ENCODE assay signal across 3 cellular contexts in the genomic region with DNA sequence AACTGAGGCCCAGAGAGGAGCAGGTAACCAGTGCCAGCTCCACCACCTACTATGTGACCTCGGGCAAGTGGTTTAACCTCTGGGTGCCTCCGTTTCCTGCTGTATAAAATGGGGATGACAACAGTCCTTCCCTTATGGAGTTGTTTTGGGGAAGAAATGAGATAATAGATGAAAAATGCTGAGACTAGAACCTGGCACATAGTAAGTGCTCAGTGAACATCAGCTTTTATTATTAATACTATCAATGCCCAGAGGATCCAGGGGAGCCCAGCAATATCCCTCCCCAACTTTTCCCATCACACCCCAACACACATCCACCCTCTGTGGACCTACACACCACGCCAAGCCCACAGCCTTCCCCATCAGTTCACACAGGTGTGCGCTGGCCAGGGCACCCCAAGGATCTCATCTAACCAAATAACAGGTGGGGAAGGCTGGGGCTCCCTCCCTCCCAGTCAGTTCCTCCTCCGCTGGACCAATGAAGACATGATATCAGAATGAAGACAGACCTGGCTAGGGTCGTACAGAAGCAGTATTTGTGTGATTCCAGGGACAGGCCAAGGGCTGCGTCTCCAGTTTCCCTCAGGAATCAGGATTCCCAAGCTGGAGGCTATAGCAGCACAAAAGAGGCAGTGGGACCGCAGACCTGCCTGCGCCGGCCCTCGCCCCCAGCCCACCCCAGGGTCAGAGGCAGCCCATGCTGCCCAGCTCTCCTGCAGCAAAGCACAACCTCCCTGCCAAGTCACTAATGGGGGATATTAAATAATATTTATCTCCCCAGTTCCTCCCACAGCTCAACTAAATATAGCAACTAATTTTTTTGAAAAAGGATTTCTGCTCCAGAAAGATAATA.
TF ChIP-seq lines count a peak whose summit lies in the region.

No MANE protein-coding gene starts in this region.

TF ChIP-seq in HCT116, 20 proteins besides CTCF, POLR2A, EP300 and RAD21 (continues in another document):
- TF ChIP-seq, protein P1, sequence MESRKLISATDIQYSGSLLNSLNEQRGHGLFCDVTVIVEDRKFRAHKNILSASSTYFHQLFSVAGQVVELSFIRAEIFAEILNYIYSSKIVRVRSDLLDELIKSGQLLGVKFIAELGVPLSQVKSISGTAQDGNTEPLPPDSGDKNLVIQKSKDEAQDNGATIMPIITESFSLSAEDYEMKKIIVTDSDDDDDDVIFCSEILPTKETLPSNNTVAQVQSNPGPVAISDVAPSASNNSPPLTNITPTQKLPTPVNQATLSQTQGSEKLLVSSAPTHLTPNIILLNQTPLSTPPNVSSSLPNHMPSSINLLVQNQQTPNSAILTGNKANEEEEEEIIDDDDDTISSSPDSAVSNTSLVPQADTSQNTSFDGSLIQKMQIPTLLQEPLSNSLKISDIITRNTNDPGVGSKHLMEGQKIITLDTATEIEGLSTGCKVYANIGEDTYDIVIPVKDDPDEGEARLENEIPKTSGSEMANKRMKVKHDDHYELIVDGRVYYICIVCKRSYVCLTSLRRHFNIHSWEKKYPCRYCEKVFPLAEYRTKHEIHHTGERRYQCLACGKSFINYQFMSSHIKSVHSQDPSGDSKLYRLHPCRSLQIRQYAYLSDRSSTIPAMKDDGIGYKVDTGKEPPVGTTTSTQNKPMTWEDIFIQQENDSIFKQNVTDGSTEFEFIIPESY (IDR thresholded peaks at IDR 0.05; ENCODE audit: extremely low read depth, insufficient replicate concordance, low read length), result no peak
- TF ChIP-seq POLR2AphosphoS5 (IDR thresholded peaks at IDR 0.05; ENCODE audit: low read depth, low read length), result no peak
- TF ChIP-seq, protein P2, sequence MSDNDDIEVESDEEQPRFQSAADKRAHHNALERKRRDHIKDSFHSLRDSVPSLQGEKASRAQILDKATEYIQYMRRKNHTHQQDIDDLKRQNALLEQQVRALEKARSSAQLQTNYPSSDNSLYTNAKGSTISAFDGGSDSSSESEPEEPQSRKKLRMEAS (IDR thresholded peaks at IDR 0.05), result no peak
- TF ChIP-seq YY1 (IDR thresholded peaks at IDR 0.05; ENCODE audit: extremely low read depth, insufficient replicate concordance, low read depth, low read length), result no peak
- TF ChIP-seq, protein P3, sequence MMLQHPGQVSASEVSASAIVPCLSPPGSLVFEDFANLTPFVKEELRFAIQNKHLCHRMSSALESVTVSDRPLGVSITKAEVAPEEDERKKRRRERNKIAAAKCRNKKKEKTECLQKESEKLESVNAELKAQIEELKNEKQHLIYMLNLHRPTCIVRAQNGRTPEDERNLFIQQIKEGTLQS (IDR thresholded peaks at IDR 0.05), result no peak
- TF ChIP-seq CEBPB (IDR thresholded peaks at IDR 0.05; ENCODE audit: low read depth), result no peak
- no peak for TF ChIP-seq ZNF274 (IDR thresholded peaks at IDR 0.05; ENCODE audit: low read depth, low read length)
- no peak for TF ChIP-seq SP1 (IDR thresholded peaks at IDR 0.05; ENCODE audit: low read depth)
- TF ChIP-seq CBX3 (IDR thresholded peaks at IDR 0.05; ENCODE audit: low read depth), result no peak
- no peak for TF ChIP-seq JUND (IDR thresholded peaks at IDR 0.05)
- TF ChIP-seq FOSL1 (IDR thresholded peaks at IDR 0.05; ENCODE audit: low read depth), result no peak
- TF ChIP-seq ZFX (IDR thresholded peaks at IDR 0.05), result no peak
- no peak for TF ChIP-seq EZH2 (IDR thresholded peaks at IDR 0.05)
- TF ChIP-seq SRF (IDR thresholded peaks at IDR 0.05; ENCODE audit: low read depth), result no peak

TF ChIP-seq in HepG2, 621 proteins besides CTCF, POLR2A, EP300 and RAD21:
- TF ChIP-seq NFIB (CRISPR knock-in tag; IDR thresholded peaks at IDR 0.05; ENCODE audit: borderline replicate concordance), result no peak
- no peak for TF ChIP-seq ELF1 (CRISPR knock-in tag; IDR thresholded peaks at IDR 0.05)

TF ChIP-seq in SK-N-SH treated with all-trans-retinoic acid at 6 μM for 48 hours, 23 proteins besides CTCF, POLR2A, EP300 and RAD21:
- TF ChIP-seq, protein P4, sequence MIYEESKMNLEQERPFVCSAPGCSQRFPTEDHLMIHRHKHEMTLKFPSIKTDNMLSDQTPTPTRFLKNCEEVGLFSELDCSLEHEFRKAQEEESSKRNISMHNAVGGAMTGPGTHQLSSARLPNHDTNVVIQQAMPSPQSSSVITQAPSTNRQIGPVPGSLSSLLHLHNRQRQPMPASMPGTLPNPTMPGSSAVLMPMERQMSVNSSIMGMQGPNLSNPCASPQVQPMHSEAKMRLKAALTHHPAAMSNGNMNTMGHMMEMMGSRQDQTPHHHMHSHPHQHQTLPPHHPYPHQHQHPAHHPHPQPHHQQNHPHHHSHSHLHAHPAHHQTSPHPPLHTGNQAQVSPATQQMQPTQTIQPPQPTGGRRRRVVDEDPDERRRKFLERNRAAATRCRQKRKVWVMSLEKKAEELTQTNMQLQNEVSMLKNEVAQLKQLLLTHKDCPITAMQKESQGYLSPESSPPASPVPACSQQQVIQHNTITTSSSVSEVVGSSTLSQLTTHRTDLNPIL (CRISPR knock-in tag; IDR thresholded peaks at IDR 0.05; ENCODE audit: low read depth), result no peak
- TF ChIP-seq ZC3H10 (CRISPR knock-in tag; IDR thresholded peaks at IDR 0.05), result no peak
- TF ChIP-seq ESRRG (CRISPR knock-in tag; IDR thresholded peaks at IDR 0.05), result no peak
- no peak for TF ChIP-seq CSDC2 (CRISPR knock-in tag; IDR thresholded peaks at IDR 0.05)
- TF ChIP-seq ZFP30 (CRISPR knock-in tag; IDR thresholded peaks at IDR 0.05), result no peak
- TF ChIP-seq ZFP3 (CRISPR knock-in tag; IDR thresholded peaks at IDR 0.05), result no peak
- no peak for TF ChIP-seq GLIS3 (CRISPR knock-in tag; IDR thresholded peaks at IDR 0.05)
- no peak for TF ChIP-seq ZNF8 (CRISPR knock-in tag; IDR thresholded peaks at IDR 0.05)
- TF ChIP-seq, protein P5, sequence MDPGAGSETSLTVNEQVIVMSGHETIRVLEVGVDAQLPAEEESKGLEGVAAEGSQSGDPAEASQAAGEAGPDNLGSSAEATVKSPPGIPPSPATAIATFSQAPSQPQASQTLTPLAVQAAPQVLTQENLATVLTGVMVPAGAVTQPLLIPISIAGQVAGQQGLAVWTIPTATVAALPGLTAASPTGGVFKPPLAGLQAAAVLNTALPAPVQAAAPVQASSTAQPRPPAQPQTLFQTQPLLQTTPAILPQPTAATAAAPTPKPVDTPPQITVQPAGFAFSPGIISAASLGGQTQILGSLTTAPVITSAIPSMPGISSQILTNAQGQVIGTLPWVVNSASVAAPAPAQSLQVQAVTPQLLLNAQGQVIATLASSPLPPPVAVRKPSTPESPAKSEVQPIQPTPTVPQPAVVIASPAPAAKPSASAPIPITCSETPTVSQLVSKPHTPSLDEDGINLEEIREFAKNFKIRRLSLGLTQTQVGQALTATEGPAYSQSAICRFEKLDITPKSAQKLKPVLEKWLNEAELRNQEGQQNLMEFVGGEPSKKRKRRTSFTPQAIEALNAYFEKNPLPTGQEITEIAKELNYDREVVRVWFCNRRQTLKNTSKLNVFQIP (CRISPR knock-in tag; IDR thresholded peaks at IDR 0.05; ENCODE audit: borderline replicate concordance, low read depth), result no peak
- no peak for TF ChIP-seq ISL1 (CRISPR knock-in tag; IDR thresholded peaks at IDR 0.05)
- TF ChIP-seq BACH2 (CRISPR knock-in tag; IDR thresholded peaks at IDR 0.05; ENCODE audit: borderline replicate concordance), result no peak
